Comparison of ENCODE assay signal across 2 cellular contexts in genomic region chr2:216971632-216972031, GRCh38.
TF ChIP-seq lines count a peak whose summit lies in the region.

No MANE protein-coding gene starts in this region.

TF ChIP-seq in liver, 16 proteins besides CTCF, POLR2A, EP300 and RAD21:
- TF ChIP-seq NR2F2 (IDR thresholded peaks at IDR 0.05): peak; percentile 31
- TF ChIP-seq FOXA2 (IDR thresholded peaks at IDR 0.05): no peak

TF ChIP-seq in HepG2, 621 proteins besides CTCF, POLR2A, EP300 and RAD21:
- TF ChIP-seq MAF1 (CRISPR knock-in tag; IDR thresholded peaks at IDR 0.05; ENCODE audit: borderline replicate concordance) (no peak), MYPOP (CRISPR knock-in tag; IDR thresholded peaks at IDR 0.05) (no peak), GPBP1L1 (CRISPR knock-in tag; IDR thresholded peaks at IDR 0.05) (no peak), ZNF251 (CRISPR knock-in tag; IDR thresholded peaks at IDR 0.05) (no peak), ZNF737 (CRISPR knock-in tag; IDR thresholded peaks at IDR 0.05; ENCODE audit: borderline replicate concordance) (no peak), ZBED4 (CRISPR knock-in tag; IDR thresholded peaks at IDR 0.05; ENCODE audit: borderline replicate concordance) (no peak)
